In the genomic region with DNA sequence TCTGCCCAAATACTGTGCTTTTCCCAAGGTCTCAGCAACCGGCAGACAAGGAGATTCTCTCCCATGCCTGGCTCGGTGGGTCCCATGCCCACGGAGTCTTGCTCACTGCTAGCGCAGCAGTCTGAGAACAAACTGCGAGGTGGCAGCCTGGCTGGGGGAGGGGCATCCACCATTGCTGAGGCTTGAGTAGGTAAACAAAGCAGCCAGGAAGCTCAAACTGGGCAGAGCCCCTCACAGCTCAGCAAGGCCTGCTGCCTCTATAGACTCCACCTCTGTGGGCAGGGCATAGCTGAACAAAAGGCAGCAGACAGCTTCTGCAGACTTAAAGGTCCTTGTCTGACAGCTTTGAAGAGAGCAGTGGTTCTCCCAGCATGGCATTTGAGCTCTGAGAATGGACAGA, we compare ENCODE assay signal across 1 cellular context.
TF ChIP-seq lines count a peak whose summit lies in the region.
"Not testable (repeated sequence)": the region's sequence is repeated elsewhere in the genome, so short reads cannot be mapped to it uniquely, and the experiment has no call there.

No MANE protein-coding gene starts in this region.

TF ChIP-seq in HepG2, 621 proteins besides CTCF, POLR2A, EP300 and RAD21 (continued from another document and continues in another):
- TF ChIP-seq, protein P1, sequence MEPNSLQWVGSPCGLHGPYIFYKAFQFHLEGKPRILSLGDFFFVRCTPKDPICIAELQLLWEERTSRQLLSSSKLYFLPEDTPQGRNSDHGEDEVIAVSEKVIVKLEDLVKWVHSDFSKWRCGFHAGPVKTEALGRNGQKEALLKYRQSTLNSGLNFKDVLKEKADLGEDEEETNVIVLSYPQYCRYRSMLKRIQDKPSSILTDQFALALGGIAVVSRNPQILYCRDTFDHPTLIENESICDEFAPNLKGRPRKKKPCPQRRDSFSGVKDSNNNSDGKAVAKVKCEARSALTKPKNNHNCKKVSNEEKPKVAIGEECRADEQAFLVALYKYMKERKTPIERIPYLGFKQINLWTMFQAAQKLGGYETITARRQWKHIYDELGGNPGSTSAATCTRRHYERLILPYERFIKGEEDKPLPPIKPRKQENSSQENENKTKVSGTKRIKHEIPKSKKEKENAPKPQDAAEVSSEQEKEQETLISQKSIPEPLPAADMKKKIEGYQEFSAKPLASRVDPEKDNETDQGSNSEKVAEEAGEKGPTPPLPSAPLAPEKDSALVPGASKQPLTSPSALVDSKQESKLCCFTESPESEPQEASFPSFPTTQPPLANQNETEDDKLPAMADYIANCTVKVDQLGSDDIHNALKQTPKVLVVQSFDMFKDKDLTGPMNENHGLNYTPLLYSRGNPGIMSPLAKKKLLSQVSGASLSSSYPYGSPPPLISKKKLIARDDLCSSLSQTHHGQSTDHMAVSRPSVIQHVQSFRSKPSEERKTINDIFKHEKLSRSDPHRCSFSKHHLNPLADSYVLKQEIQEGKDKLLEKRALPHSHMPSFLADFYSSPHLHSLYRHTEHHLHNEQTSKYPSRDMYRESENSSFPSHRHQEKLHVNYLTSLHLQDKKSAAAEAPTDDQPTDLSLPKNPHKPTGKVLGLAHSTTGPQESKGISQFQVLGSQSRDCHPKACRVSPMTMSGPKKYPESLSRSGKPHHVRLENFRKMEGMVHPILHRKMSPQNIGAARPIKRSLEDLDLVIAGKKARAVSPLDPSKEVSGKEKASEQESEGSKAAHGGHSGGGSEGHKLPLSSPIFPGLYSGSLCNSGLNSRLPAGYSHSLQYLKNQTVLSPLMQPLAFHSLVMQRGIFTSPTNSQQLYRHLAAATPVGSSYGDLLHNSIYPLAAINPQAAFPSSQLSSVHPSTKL (CRISPR knock-in tag; IDR thresholded peaks at IDR 0.05) = peak; percentile 88
- TF ChIP-seq, protein P2, sequence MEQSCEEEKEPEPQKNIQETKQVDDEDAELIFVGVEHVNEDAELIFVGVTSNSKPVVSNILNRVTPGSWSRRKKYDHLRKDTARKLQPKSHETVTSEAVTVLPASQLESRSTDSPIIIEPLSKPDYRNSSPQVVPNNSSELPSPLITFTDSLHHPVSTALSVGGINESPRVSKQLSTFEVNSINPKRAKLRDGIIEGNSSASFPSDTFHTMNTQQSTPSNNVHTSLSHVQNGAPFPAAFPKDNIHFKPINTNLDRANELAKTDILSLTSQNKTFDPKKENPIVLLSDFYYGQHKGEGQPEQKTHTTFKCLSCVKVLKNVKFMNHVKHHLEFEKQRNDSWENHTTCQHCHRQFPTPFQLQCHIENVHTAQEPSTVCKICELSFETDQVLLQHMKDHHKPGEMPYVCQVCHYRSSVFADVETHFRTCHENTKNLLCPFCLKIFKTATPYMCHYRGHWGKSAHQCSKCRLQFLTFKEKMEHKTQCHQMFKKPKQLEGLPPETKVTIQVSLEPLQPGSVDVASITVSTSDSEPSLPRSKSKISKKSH (CRISPR knock-in tag; IDR thresholded peaks at IDR 0.05; ENCODE audit: borderline replicate concordance) = peak; percentile 25; the same call in 1 of the 2 replicates
- TF ChIP-seq, protein P3, sequence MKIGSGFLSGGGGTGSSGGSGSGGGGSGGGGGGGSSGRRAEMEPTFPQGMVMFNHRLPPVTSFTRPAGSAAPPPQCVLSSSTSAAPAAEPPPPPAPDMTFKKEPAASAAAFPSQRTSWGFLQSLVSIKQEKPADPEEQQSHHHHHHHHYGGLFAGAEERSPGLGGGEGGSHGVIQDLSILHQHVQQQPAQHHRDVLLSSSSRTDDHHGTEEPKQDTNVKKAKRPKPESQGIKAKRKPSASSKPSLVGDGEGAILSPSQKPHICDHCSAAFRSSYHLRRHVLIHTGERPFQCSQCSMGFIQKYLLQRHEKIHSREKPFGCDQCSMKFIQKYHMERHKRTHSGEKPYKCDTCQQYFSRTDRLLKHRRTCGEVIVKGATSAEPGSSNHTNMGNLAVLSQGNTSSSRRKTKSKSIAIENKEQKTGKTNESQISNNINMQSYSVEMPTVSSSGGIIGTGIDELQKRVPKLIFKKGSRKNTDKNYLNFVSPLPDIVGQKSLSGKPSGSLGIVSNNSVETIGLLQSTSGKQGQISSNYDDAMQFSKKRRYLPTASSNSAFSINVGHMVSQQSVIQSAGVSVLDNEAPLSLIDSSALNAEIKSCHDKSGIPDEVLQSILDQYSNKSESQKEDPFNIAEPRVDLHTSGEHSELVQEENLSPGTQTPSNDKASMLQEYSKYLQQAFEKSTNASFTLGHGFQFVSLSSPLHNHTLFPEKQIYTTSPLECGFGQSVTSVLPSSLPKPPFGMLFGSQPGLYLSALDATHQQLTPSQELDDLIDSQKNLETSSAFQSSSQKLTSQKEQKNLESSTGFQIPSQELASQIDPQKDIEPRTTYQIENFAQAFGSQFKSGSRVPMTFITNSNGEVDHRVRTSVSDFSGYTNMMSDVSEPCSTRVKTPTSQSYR (CRISPR knock-in tag; IDR thresholded peaks at IDR 0.05; ENCODE audit: borderline replicate concordance) = peak; percentile 98
- TF ChIP-seq ZNF350 (CRISPR knock-in tag; IDR thresholded peaks at IDR 0.05; ENCODE audit: borderline replicate concordance, low read depth) = peak; percentile 73; the same call in 1 of the 2 replicates
- peak; percentile 46; the same call in 1 of the 2 replicates for TF ChIP-seq RXRB (CRISPR knock-in tag; IDR thresholded peaks at IDR 0.05; ENCODE audit: borderline replicate concordance)
- TF ChIP-seq, protein P4, sequence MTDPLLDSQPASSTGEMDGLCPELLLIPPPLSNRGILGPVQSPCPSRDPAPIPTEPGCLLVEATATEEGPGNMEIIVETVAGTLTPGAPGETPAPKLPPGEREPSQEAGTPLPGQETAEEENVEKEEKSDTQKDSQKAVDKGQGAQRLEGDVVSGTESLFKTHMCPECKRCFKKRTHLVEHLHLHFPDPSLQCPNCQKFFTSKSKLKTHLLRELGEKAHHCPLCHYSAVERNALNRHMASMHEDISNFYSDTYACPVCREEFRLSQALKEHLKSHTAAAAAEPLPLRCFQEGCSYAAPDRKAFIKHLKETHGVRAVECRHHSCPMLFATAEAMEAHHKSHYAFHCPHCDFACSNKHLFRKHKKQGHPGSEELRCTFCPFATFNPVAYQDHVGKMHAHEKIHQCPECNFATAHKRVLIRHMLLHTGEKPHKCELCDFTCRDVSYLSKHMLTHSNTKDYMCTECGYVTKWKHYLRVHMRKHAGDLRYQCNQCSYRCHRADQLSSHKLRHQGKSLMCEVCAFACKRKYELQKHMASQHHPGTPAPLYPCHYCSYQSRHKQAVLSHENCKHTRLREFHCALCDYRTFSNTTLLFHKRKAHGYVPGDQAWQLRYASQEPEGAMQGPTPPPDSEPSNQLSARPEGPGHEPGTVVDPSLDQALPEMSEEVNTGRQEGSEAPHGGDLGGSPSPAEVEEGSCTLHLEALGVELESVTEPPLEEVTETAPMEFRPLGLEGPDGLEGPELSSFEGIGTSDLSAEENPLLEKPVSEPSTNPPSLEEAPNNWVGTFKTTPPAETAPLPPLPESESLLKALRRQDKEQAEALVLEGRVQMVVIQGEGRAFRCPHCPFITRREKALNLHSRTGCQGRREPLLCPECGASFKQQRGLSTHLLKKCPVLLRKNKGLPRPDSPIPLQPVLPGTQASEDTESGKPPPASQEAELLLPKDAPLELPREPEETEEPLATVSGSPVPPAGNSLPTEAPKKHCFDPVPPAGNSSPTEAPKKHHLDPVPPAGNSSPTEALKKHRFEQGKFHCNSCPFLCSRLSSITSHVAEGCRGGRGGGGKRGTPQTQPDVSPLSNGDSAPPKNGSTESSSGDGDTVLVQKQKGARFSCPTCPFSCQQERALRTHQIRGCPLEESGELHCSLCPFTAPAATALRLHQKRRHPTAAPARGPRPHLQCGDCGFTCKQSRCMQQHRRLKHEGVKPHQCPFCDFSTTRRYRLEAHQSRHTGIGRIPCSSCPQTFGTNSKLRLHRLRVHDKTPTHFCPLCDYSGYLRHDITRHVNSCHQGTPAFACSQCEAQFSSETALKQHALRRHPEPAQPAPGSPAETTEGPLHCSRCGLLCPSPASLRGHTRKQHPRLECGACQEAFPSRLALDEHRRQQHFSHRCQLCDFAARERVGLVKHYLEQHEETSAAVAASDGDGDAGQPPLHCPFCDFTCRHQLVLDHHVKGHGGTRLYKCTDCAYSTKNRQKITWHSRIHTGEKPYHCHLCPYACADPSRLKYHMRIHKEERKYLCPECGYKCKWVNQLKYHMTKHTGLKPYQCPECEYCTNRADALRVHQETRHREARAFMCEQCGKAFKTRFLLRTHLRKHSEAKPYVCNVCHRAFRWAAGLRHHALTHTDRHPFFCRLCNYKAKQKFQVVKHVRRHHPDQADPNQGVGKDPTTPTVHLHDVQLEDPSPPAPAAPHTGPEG (CRISPR knock-in tag; IDR thresholded peaks at IDR 0.05) = peak; percentile 30; the same call in 1 of the 2 replicates
- TF ChIP-seq, protein P5, sequence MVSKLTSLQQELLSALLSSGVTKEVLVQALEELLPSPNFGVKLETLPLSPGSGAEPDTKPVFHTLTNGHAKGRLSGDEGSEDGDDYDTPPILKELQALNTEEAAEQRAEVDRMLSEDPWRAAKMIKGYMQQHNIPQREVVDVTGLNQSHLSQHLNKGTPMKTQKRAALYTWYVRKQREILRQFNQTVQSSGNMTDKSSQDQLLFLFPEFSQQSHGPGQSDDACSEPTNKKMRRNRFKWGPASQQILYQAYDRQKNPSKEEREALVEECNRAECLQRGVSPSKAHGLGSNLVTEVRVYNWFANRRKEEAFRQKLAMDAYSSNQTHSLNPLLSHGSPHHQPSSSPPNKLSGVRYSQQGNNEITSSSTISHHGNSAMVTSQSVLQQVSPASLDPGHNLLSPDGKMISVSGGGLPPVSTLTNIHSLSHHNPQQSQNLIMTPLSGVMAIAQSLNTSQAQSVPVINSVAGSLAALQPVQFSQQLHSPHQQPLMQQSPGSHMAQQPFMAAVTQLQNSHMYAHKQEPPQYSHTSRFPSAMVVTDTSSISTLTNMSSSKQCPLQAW (CRISPR knock-in tag; IDR thresholded peaks at IDR 0.05) = peak; percentile 74
- peak; percentile 42; the same call in 1 of the 2 replicates for TF ChIP-seq IRF2 (CRISPR knock-in tag; IDR thresholded peaks at IDR 0.05)
- TF ChIP-seq ELF3 (CRISPR knock-in tag; IDR thresholded peaks at IDR 0.05) = 0 out of 2 replicates have a peak, but pooled peaks have one; percentile 45
- peak; percentile 80; the same call in 1 of the 2 replicates for TF ChIP-seq ZNF225 (CRISPR knock-in tag; IDR thresholded peaks at IDR 0.05)
- TF ChIP-seq SOX5 (CRISPR knock-in tag; IDR thresholded peaks at IDR 0.05; ENCODE audit: borderline replicate concordance) = peak; percentile 64; the same call in 1 of the 2 replicates
- peak; percentile 98 for TF ChIP-seq ZBTB38 (CRISPR knock-in tag; IDR thresholded peaks at IDR 0.05)
- peak; percentile 61; the same call in 1 of the 2 replicates for TF ChIP-seq RXRA (CRISPR knock-in tag; IDR thresholded peaks at IDR 0.05)
- TF ChIP-seq, protein P6, sequence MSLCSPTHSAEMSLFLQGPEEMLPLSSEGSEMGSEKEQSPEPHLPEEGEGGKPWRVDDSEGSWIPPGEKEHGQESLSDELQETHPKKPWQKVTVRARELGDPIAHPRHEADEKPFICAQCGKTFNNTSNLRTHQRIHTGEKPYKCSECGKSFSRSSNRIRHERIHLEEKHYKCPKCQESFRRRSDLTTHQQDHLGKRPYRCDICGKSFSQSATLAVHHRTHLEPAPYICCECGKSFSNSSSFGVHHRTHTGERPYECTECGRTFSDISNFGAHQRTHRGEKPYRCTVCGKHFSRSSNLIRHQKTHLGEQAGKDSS (CRISPR knock-in tag; IDR thresholded peaks at IDR 0.05; ENCODE audit: borderline replicate concordance, low read depth) = peak; percentile 63; the same call in 1 of the 2 replicates
- peak; percentile 59; the same call in 1 of the 2 replicates for TF ChIP-seq ZNF441 (CRISPR knock-in tag; IDR thresholded peaks at IDR 0.05; ENCODE audit: borderline replicate concordance)
- TF ChIP-seq, protein P7, sequence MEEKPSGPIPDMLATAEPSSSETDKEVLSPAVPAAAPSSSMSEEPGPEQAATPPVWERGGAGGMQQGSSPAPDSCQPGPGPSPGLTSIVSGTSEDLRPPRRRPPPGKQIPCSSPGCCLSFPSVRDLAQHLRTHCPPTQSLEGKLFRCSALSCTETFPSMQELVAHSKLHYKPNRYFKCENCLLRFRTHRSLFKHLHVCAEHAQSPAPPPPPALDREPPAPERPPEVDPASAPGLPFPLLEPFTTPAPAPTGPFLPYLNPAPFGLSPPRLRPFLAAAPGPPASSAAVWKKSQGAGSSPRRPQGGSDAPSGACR (CRISPR knock-in tag; IDR thresholded peaks at IDR 0.05) = peak; percentile 41; the same call in 1 of the 2 replicates
- TF ChIP-seq SMAD3 (CRISPR knock-in tag; IDR thresholded peaks at IDR 0.05) = peak; percentile 41; the same call in 1 of the 2 replicates
- 0 out of 2 replicates have a peak, but pooled peaks have one; percentile 8 for TF ChIP-seq NCOA2 (CRISPR knock-in tag; IDR thresholded peaks at IDR 0.05)
- not testable (repeated sequence) for TF ChIP-seq LCORL (IDR thresholded peaks at IDR 0.05)
- TF ChIP-seq LCORL (CRISPR knock-in tag; IDR thresholded peaks at IDR 0.05) = peak; percentile 68
- peak; percentile 80 for TF ChIP-seq ZNF501 (CRISPR knock-in tag; IDR thresholded peaks at IDR 0.05)
- TF ChIP-seq CEBPG (CRISPR knock-in tag; IDR thresholded peaks at IDR 0.05) = 0 out of 2 replicates have a peak, but pooled peaks have one; percentile 19
- peak; percentile 46; the same call in 1 of the 2 replicates for TF ChIP-seq ZFY (CRISPR knock-in tag; IDR thresholded peaks at IDR 0.05)
- peak; percentile 86; the same call in 1 of the 2 replicates for TF ChIP-seq ZFP41 (CRISPR knock-in tag; IDR thresholded peaks at IDR 0.05; ENCODE audit: borderline replicate concordance)
- peak; percentile 56; the same call in 1 of the 2 replicates for TF ChIP-seq KAT8 (CRISPR knock-in tag; IDR thresholded peaks at IDR 0.05)
- TF ChIP-seq, protein P8, sequence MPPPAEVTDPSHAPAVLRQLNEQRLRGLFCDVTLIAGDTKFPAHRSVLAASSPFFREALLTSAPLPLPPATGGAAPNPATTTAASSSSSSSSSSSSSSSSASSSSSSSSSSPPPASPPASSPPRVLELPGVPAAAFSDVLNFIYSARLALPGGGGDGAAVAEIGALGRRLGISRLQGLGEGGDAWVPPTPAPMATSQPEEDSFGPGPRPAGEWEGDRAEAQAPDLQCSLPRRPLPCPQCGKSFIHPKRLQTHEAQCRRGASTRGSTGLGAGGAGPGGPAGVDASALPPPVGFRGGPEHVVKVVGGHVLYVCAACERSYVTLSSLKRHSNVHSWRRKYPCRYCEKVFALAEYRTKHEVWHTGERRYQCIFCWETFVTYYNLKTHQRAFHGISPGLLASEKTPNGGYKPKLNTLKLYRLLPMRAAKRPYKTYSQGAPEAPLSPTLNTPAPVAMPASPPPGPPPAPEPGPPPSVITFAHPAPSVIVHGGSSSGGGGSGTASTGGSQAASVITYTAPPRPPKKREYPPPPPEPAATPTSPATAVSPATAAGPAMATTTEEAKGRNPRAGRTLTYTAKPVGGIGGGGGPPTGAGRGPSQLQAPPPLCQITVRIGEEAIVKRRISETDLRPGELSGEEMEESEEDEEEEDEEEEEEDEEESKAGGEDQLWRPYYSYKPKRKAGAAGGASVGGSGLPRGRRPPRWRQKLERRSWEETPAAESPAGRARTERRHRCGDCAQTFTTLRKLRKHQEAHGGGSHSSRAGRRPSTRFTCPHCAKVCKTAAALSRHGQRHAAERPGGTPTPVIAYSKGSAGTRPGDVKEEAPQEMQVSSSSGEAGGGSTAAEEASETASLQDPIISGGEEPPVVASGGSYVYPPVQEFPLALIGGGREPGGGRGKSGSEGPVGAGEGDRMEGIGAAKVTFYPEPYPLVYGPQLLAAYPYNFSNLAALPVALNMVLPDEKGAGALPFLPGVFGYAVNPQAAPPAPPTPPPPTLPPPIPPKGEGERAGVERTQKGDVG (CRISPR knock-in tag; IDR thresholded peaks at IDR 0.05; ENCODE audit: borderline replicate concordance) = peak; percentile 97; the same call in 1 of the 2 replicates
- TF ChIP-seq, protein P9, sequence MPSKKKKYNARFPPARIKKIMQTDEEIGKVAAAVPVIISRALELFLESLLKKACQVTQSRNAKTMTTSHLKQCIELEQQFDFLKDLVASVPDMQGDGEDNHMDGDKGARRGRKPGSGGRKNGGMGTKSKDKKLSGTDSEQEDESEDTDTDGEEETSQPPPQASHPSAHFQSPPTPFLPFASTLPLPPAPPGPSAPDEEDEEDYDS (CRISPR knock-in tag; IDR thresholded peaks at IDR 0.05) = peak; percentile 85
